ENCODE assay signal across 8 cellular contexts in the genomic region with DNA sequence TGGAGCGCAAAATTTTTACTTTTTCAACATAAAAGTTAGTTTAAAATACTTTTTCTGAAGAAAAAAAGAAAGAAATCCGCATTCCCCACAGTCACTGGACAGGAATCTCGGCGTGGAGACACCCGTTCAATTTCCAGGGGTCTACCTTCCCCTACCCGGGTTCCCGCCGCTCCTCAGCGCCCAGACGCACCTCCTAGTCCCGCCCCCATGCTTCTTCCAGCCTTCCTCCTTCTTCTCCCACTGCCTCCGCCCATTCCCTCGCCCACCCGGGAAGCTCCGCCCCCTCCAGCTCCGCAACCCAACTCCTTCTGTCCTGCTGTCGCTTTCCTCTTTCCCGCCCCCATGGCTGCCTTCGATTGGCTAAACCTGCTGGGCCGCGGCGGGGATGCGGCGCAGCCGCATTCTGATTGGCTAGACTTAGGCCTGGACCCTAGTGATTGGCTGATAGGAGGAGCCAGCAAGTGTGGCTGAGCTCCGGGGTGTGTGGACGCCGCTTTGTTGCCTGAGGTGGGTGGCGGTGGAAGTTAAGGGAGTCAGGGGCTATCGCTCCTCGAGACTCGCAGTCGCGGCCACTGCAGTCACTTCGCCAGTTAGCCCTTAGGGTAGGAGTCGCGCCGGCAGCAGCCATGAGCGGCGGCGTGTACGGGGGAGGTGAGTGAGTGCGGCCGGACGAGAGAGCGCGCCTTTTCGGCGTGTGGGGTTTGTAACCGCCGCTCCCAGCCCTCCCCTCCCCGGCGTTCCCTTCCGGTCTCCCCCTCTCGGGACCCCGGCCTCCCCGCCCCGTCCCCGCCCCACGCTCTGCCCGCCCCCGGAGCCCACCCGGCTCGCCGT. TPM values are rescaled to one million over a fixed set of nuclear protein-coding genes. Genes with fewer than 3 reads are reported as not detected.
DNase-seq lines count a peak whose midpoint lies in the region; ATAC-seq, FAIRE-seq and TF ChIP-seq lines count a peak whose summit lies in the region.

A gene (plus strand): TSS at position 460 of the 831 bp plus-strand sequence. CDS start 167 bp downstream, at position 627.

- no peaks in the 10 kb centered on the region for H4K20me1 ChIP-seq in keratinocyte (ENCODE audit: control insufficient read depth, extremely low read depth, insufficient read depth, low read length)

- FAIRE-seq in keratinocyte (lab: Jason Lieb, UNC): peak; percentile 91

- TF ChIP-seq POLR2A in GM19099 (IDR thresholded peaks at IDR 0.05; ENCODE audit: extremely low read depth, insufficient read length, low read depth): peak; percentile 87

- peaks cover 42% of the 10 kb centered on the region for H3K79me2 ChIP-seq in keratinocyte (ENCODE audit: control insufficient read depth, insufficient read depth, low read length)

- H3K9me1 ChIP-seq in keratinocyte (ENCODE audit: control insufficient read depth, extremely low read depth, insufficient read depth, low read length): no peaks in the 10 kb centered on the region

- peak within 1 kb of the TSS; percentile 99 for H2AFZ ChIP-seq in keratinocyte (ENCODE audit: control insufficient read depth, low read length)

- H3K27me3 ChIP-seq in keratinocyte (ENCODE audit: control insufficient read depth, extremely low read depth, insufficient read depth, low read length): no peaks in the 10 kb centered on the region

- no peak for TF ChIP-seq CTCF in keratinocyte (optimal IDR thresholded peaks at IDR 0.05 in 1 of 3, IDR thresholded peaks at IDR 0.05 in 1 of 3, conservative IDR thresholded peaks at IDR 0.05 in 1 of 3; ENCODE audit: extremely low read depth in 1 of 3, insufficient read depth in 2 of 3, low read length in 3 of 3)

- H3K4me3 ChIP-seq in keratinocyte (ENCODE audit: control insufficient read depth in 2 of 3, extremely low read depth in 1 of 3, insufficient read depth in 2 of 3, low read depth in 1 of 3, low read length in 3 of 3): peak within 1 kb of the TSS; percentile 75 to 90 (median 86)

- H3K4me2 ChIP-seq in keratinocyte (ENCODE audit: control insufficient read depth, extremely low read depth, insufficient read depth, low read depth, low read length): peak within 1 kb of the TSS; percentile 94

- H3K9me3 ChIP-seq in keratinocyte (ENCODE audit: control insufficient read depth, low read depth, low read length): no peaks in the 10 kb centered on the region

- ATAC-seq in HG03432 (IDR thresholded peaks at IDR 0.05; ENCODE audit: unreplicated experiment): peak; percentile 96

- DNase-seq in AG20443 (ENCODE audit: low spot score): peak; percentile 99
- peak; percentile 95 for DNase-seq in NCI-H510A (lab: John Stamatoyannopoulos, UW)
- peak; percentile 96 for DNase-seq in activated CD4-positive, alpha-beta T cell treated with anti-CD3 and anti-CD28 coated beads for 1 hour
- DNase-seq in cerebellum (ENCODE audit: low spot score): peak; percentile 99
- peak; percentile 92 for DNase-seq in keratinocyte (ENCODE audit: low read depth, low spot score)
- DNase-seq in stimulated activated CD4-positive, alpha-beta T cell treated with anti-CD3 and anti-CD28 coated beads, Interleukin-15, amount 100 ng/mL, for 1 hour (ENCODE audit: low read depth in 1 of 2, low spot score in 1 of 2): peak; percentile 96 to 98

- peak within 1 kb of the TSS; percentile 72 for H3K27ac ChIP-seq in keratinocyte (ENCODE audit: control insufficient read depth, insufficient read depth, low read length)

- peak within 1 kb of the TSS; percentile 89 for H3K9ac ChIP-seq in keratinocyte (ENCODE audit: control insufficient read depth, extremely low read depth, insufficient read depth, low read length)

- peaks cover 11% of the 10 kb centered on the region for H3K4me1 ChIP-seq in keratinocyte (ENCODE audit: control insufficient read depth, extremely low read depth, insufficient read depth, low read length)

- no peaks in the 10 kb centered on the region for H3K36me3 ChIP-seq in keratinocyte (ENCODE audit: control insufficient read depth in 2 of 2, extremely low read depth in 1 of 2, insufficient read depth in 2 of 2, low read length in 2 of 2)

- dilution Hi-C loops in keratinocyte (cut with MboI; ENCODE audit: extremely low pct_ligation_motif_present, low sequenced_read_pairs): no loop called here

RNA-seq across cellular contexts. Expression of the gene that starts here (rescaled TPM):
- total RNA-seq in cerebellum: 61.2 TPM
- 59.3 to 106 TPM (median 65.0 TPM) in 3 replicates for polyA plus RNA-seq in keratinocyte
- polyA plus RNA-seq in keratinocyte (2011; ENCODE audit: low read depth): 51.3 TPM
- polyA plus RNA-seq in keratinocyte (2011; cell fraction: cytosol; rRNA removed): 34.0 and 63.7 TPM in 2 replicates
- polyA plus RNA-seq in keratinocyte (2011; cell fraction: nucleus; rRNA removed): 55.5 and 69.3 TPM in 2 replicates
- 47.5 and 74.8 TPM in 2 replicates for polyA plus RNA-seq in keratinocyte (2012; ENCODE audit: low replicate concordance)
- 15.3 to 54.5 TPM (median 26.2 TPM) in 3 replicates for polyA minus RNA-seq in keratinocyte
- polyA minus RNA-seq in keratinocyte (2011; cell fraction: cytosol; rRNA and poly(A)+ RNA removed): 55.8 TPM
- polyA minus RNA-seq in keratinocyte (2011; cell fraction: nucleus; rRNA and poly(A)+ RNA removed): 21.0 and 34.0 TPM in 2 replicates

Comparison
In these comparisons a context has a peak if more than half of its experiments do, and no peak if none do; other contexts are left out.
1. Peak in every context shown above with its lines: DNase-seq, ATAC-seq, H3K4me3 ChIP-seq and H3K27ac ChIP-seq.